1 cellular context compared by ENCODE assay signal in the genomic region with DNA sequence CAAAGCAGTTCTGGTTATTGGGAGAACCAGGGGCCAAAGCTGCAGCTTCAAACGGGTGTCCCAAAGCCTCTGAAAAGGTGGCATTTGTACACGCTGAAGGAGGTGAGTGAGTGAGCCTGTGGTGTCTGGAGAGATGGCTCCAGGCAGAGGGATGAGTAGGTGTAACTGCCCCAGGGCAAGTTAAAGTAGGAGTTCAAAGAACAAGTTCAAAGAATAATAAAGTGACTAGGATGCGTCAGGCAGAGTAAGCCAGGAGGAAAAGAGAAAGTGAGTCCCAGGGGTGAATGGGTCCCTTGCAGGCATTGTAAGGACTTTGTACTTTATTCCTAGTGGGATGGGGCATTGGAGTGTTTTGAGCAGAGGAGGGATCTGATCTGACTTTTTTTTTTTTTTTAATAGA.
TF ChIP-seq lines count a peak whose summit lies in the region.

No MANE protein-coding gene starts in this region.

TF ChIP-seq in A549, 52 proteins besides CTCF, POLR2A, EP300 and RAD21 (continued from another document):
- TF ChIP-seq, protein P1, sequence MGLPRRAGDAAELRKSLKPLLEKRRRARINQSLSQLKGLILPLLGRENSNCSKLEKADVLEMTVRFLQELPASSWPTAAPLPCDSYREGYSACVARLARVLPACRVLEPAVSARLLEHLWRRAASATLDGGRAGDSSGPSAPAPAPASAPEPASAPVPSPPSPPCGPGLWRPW (IDR thresholded peaks at IDR 0.05), result no peak
- no peak for TF ChIP-seq TP53 (CRISPR knock-in tag; IDR thresholded peaks at IDR 0.05)
- no peak for TF ChIP-seq FOSB (CRISPR knock-in tag; IDR thresholded peaks at IDR 0.05)
- TF ChIP-seq MYC (IDR thresholded peaks at IDR 0.05; ENCODE audit: borderline replicate concordance, low read length), result no peak
